1 cellular context compared by ENCODE assay signal in the genomic region with DNA sequence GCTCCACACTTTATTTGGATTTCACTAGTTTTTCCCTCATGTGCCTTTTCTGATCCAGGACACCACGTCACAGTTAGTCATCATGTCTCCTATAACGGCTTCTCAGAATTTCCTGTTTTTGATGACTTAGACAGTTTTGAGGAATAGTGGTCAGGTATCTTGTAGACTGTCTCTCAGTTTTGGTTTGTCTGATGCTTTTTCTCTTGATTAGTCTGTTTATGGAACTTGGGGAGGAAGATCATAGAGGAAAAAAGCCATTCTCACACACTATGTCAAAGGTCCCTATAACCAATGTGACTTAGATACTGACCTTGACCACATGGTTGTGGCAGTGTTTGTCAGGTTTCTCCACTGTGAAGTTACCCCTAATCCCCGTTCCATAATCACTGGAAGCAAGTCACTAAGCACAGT.
TF ChIP-seq lines count a peak whose summit lies in the region.

No MANE protein-coding gene starts in this region.

TF ChIP-seq in SK-N-SH, 30 proteins besides CTCF, POLR2A, EP300 and RAD21 (continued from another document):
- TF ChIP-seq FOSL2 (IDR thresholded peaks at IDR 0.05; ENCODE audit: borderline replicate concordance, low read depth): peak; percentile 41; the same call in 1 of the 2 replicates
- no peak for TF ChIP-seq GABPA (IDR thresholded peaks at IDR 0.05; ENCODE audit: low read depth)
- TF ChIP-seq JUND (IDR thresholded peaks at IDR 0.05): peak; percentile 57
- TF ChIP-seq FOXJ3 (CRISPR knock-in tag; IDR thresholded peaks at IDR 0.05): no peak
- TF ChIP-seq CHD2 (IDR thresholded peaks at IDR 0.05; ENCODE audit: low read length, partially characterized antibody): no peak
- no peak for TF ChIP-seq SMC3 (IDR thresholded peaks at IDR 0.05; ENCODE audit: low read depth, low read length)
- TF ChIP-seq, protein P1, sequence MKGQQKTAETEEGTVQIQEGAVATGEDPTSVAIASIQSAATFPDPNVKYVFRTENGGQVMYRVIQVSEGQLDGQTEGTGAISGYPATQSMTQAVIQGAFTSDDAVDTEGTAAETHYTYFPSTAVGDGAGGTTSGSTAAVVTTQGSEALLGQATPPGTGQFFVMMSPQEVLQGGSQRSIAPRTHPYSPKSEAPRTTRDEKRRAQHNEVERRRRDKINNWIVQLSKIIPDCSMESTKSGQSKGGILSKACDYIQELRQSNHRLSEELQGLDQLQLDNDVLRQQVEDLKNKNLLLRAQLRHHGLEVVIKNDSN (IDR thresholded peaks at IDR 0.05; ENCODE audit: borderline replicate concordance, low read depth): no peak
- no peak for TF ChIP-seq GATA2 (CRISPR knock-in tag; IDR thresholded peaks at IDR 0.05)
- no peak for TF ChIP-seq RXRA (IDR thresholded peaks at IDR 0.05; ENCODE audit: borderline replicate concordance, low read depth)
